In the genomic region with DNA sequence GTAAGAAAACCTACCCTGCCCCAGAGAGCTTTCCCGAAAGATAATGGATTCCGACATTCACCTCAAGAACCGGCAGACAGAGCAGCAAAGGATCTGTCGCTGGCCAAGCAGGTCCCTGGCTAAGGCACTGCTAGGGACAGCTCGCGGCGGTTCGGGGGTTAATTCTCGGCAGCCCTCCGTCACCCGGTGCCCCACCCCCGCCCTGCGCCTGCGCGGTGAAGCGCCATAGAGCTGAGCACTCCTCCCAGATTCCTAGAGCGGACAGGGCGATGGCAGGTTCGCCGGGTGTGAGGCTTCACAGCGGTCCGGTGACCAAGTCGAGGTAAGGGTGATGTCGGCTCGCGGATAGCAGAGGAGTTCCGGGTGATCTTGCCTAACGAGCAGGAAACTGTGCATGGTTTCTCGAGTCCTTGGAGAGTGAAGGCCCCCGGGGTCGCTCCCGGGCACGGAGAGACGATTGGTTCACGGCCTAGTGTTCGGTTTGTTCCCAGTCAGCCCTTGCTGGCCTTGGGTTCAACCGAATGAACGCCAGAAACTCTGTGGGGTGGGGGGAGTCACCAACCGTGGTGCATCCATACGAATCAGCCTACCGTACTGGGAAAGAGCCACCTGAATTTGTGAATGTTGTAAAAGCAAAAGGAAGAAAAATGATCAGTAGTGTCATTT, we compare ENCODE assay signal across 8 cellular contexts. TPM values are rescaled to one million over a fixed set of nuclear protein-coding genes. Genes with fewer than 3 reads are reported as not detected.
A peak's percentile ranks its signal among the peaks of the same experiment; 100 is the strongest.
DNase-seq lines count a peak whose midpoint lies in the region; ATAC-seq and TF ChIP-seq lines count a peak whose summit lies in the region.

ZSCAN30 (minus strand) TSS at position 160 of the 666 bp plus-strand sequence. CDS start 25,877 bp downstream, outside the sequence.

- TF ChIP-seq CTCF in SU-DHL-6 (IDR thresholded peaks at IDR 0.05; ENCODE audit: insufficient read depth, low read length, poor library complexity, severe bottlenecking): no peak
- no peak for TF ChIP-seq CTCF in parathyroid adenoma (IDR thresholded peaks at IDR 0.05)
- peak in 2 of 5 experiments; percentile 6 to 31 for TF ChIP-seq CTCF in tibial nerve (IDR thresholded peaks at IDR 0.05)

- H3K9me3 ChIP-seq in SU-DHL-6 (ENCODE audit: insufficient read depth, low read length) (0 out of 2 replicates have a peak, but pooled peaks cover 3% of the 10 kb centered on the region), parathyroid adenoma (ENCODE audit: control insufficient read depth, low read length) (no peaks in the 10 kb centered on the region), tibial nerve (peaks cover 0 to 8% (median 4%) of the 10 kb centered on the region in 4 donors)

- H3K9me2 ChIP-seq in SU-DHL-6 (replicated peaks; ENCODE audit: insufficient read depth, low read length): no peaks in the 10 kb centered on the region

- H2AFZ ChIP-seq in SU-DHL-6 (ENCODE audit: low read depth, low read length, severe bottlenecking) (peak within 1 kb of the TSS; percentile 93), parathyroid adenoma (peak within 1 kb of the TSS; percentile 96)

- H3K79me2 ChIP-seq in SU-DHL-6 (ENCODE audit: insufficient read depth, low read length): peaks cover 79% of the 10 kb centered on the region
- peaks cover 38% of the 10 kb centered on the region for H3K79me2 ChIP-seq in parathyroid adenoma

- peak; percentile 62 to 92 for TF ChIP-seq EP300 in tibial nerve (IDR thresholded peaks at IDR 0.05)

- H3K4me2 ChIP-seq in SU-DHL-6 (ENCODE audit: low read depth, low read length, poor library complexity, severe bottlenecking) (peak within 1 kb of the TSS; percentile 77), parathyroid adenoma (ENCODE audit: low read length) (peak within 1 kb of the TSS; percentile 78)

- peak; percentile 89 for DNase-seq in NCI-H128 (lab: John Stamatoyannopoulos, UW; ENCODE audit: unreplicated experiment)
- DNase-seq in activated naive CD8-positive, alpha-beta T cell treated with anti-CD3 and anti-CD28 coated beads, Interleukin-2, amount 50 U/mL, for 16 hours (ENCODE audit: low read depth, low spot score): peak; percentile 90
- peak; percentile 96 for DNase-seq in Right ventricle myocardium superior
- DNase-seq in tibial nerve (ENCODE audit: low spot score in 2 of 2): peak; percentile 85 to 90

- WGBS in tibial nerve, 2 donors: 0 to 1% methylated on average over 17 to 38 of the region's 41 CpGs

- peak within 1 kb of the TSS; percentile 84 for H3K9ac ChIP-seq in SU-DHL-6 (ENCODE audit: low read length)
- peak within 1 kb of the TSS; percentile 85 for H3K9ac ChIP-seq in parathyroid adenoma

- ATAC-seq in HG02678 (IDR thresholded peaks at IDR 0.05; ENCODE audit: unreplicated experiment) (peak; percentile 91), Right ventricle myocardium superior (ENCODE audit: poor library complexity) (peak; percentile 100)

- no peaks in the 10 kb centered on the region for H4K20me1 ChIP-seq in SU-DHL-6 (ENCODE audit: low read depth, low read length)

- H3F3A ChIP-seq in SU-DHL-6 (ENCODE audit: insufficient read depth): no peaks in the 10 kb centered on the region

- H3K4me1 ChIP-seq in parathyroid adenoma: no peaks in the 10 kb centered on the region
- peaks cover 0 to 51% (median 15%) of the 10 kb centered on the region in 4 donors for H3K4me1 ChIP-seq in tibial nerve

- peaks cover 18% of the 10 kb centered on the region; the same call in 1 of the 2 replicates for H3K36me3 ChIP-seq in SU-DHL-6 (ENCODE audit: low read length)
- H3K36me3 ChIP-seq in parathyroid adenoma (ENCODE audit: control insufficient read depth, insufficient read depth, low read length): no peaks in the 10 kb centered on the region
- H3K36me3 ChIP-seq in tibial nerve: peaks cover 0 to 21% (median 0%) of the 10 kb centered on the region in 3 donors

- H3K27ac ChIP-seq in SU-DHL-6 (ENCODE audit: low read depth, low read length) (peak within 1 kb of the TSS; percentile 44), parathyroid adenoma (peak within 1 kb of the TSS; percentile 74), tibial nerve (peak within 1 kb of the TSS; percentile 77 to 92 (median 85))

- TF ChIP-seq POLR2A in GM10847 (IDR thresholded peaks at IDR 0.05; ENCODE audit: extremely low read depth, insufficient read length): peak; percentile 83
- TF ChIP-seq POLR2A in tibial nerve (IDR thresholded peaks at IDR 0.05): peak; percentile 35 to 67

- intact Hi-C loops in Right ventricle myocardium superior (cut with DNase I): loop anchor here (5.0 kb wide), 1 partner anchor 52 kb away; the partner anchor contains the start of gene ZNF24

- no peaks in the 10 kb centered on the region for H3K27me3 ChIP-seq in SU-DHL-6 (ENCODE audit: low read length)
- no peaks in the 10 kb centered on the region for H3K27me3 ChIP-seq in parathyroid adenoma (ENCODE audit: control insufficient read depth, insufficient read depth, low read length)
- H3K27me3 ChIP-seq in tibial nerve: no peaks in the 10 kb centered on the region

- peak within 1 kb of the TSS; percentile 77 for H3K4me3 ChIP-seq in SU-DHL-6 (ENCODE audit: insufficient read depth, low read length, poor library complexity, severe bottlenecking)
- H3K4me3 ChIP-seq in parathyroid adenoma (ENCODE audit: low read depth, low read length): peak within 1 kb of the TSS; percentile 89
- H3K4me3 ChIP-seq in tibial nerve: peak within 1 kb of the TSS; percentile 61 to 86 (median 72)

RNA-seq across cellular contexts. Expression of gene ZSCAN30, which starts in this region (rescaled TPM):
- 12.0 TPM for total RNA-seq in Right ventricle myocardium superior
- total RNA-seq in tibial nerve: 10 to 100 TPM; 26.6 to 46.7 (median 32.5) TPM

Comparison
In these comparisons a context has a peak if more than half of its experiments do, and no peak if none do; other contexts are left out.
1. Peak in every context shown above with its lines: DNase-seq, ATAC-seq, H3K4me3 ChIP-seq and H3K27ac ChIP-seq.